Comparison of ENCODE assay signal across 1 cellular context in genomic region chr17:75034236-75034908, GRCh38.
TF ChIP-seq lines count a peak whose summit lies in the region.

No MANE protein-coding gene starts in this region.

TF ChIP-seq in A549, 52 proteins besides CTCF, POLR2A, EP300 and RAD21 (continued from another document):
- TF ChIP-seq HMGXB4 (CRISPR knock-in tag; IDR thresholded peaks at IDR 0.05; ENCODE audit: borderline replicate concordance): peak; percentile 98
- no peak; the same call in 1 of the 2 replicates for TF ChIP-seq MYC (IDR thresholded peaks at IDR 0.05; ENCODE audit: borderline replicate concordance, low read length)
- peak; percentile 67; the same call in 1 of the 2 replicates for TF ChIP-seq HOXB5 (CRISPR knock-in tag; IDR thresholded peaks at IDR 0.05)
- TF ChIP-seq ZSCAN20 (CRISPR knock-in tag; IDR thresholded peaks at IDR 0.05): no peak
- TF ChIP-seq PHF8 (IDR thresholded peaks at IDR 0.05; ENCODE audit: borderline replicate concordance, low read depth): peak; percentile 94
- TF ChIP-seq MAFK (IDR thresholded peaks at IDR 0.05; ENCODE audit: partially characterized antibody): peak; percentile 18
- TF ChIP-seq HOXA7 (CRISPR knock-in tag; IDR thresholded peaks at IDR 0.05): no peak
- no peak for TF ChIP-seq NPAS2 (CRISPR knock-in tag; IDR thresholded peaks at IDR 0.05; ENCODE audit: borderline replicate concordance)
- peak in 1 of 2 experiments; percentile 42; a peak in 2 of 5 replicates for TF ChIP-seq JUN (IDR thresholded peaks at IDR 0.05)
- TF ChIP-seq MAX (IDR thresholded peaks at IDR 0.05): peak; percentile 68; the same call in 1 of the 2 replicates
- TF ChIP-seq USF2 (IDR thresholded peaks at IDR 0.05): peak; percentile 61; the same call in 1 of the 2 replicates
- 0 out of 2 replicates have a peak, but pooled peaks have one; percentile 15 for TF ChIP-seq HDAC2 (IDR thresholded peaks at IDR 0.05)
- TF ChIP-seq KDM1A (IDR thresholded peaks at IDR 0.05; ENCODE audit: low read depth): 0 out of 2 replicates have a peak, but pooled peaks have one; percentile 11
- no peak for TF ChIP-seq MAZ (IDR thresholded peaks at IDR 0.05; ENCODE audit: borderline replicate concordance, low read depth, low read length)
- TF ChIP-seq PBX3 (IDR thresholded peaks at IDR 0.05): 0 out of 2 replicates have a peak, but pooled peaks have one; percentile 58
- TF ChIP-seq SREBF2 (IDR thresholded peaks at IDR 0.05): peak; percentile 95
- TF ChIP-seq GATA3 (IDR thresholded peaks at IDR 0.05; ENCODE audit: borderline replicate concordance): peak; percentile 20; the same call in 1 of the 2 replicates
- 0 out of 2 replicates have a peak, but pooled peaks have one; percentile 6 for TF ChIP-seq FOXS1 (CRISPR knock-in tag; IDR thresholded peaks at IDR 0.05)
